11 cellular contexts compared by ENCODE assay signal in the genomic region with DNA sequence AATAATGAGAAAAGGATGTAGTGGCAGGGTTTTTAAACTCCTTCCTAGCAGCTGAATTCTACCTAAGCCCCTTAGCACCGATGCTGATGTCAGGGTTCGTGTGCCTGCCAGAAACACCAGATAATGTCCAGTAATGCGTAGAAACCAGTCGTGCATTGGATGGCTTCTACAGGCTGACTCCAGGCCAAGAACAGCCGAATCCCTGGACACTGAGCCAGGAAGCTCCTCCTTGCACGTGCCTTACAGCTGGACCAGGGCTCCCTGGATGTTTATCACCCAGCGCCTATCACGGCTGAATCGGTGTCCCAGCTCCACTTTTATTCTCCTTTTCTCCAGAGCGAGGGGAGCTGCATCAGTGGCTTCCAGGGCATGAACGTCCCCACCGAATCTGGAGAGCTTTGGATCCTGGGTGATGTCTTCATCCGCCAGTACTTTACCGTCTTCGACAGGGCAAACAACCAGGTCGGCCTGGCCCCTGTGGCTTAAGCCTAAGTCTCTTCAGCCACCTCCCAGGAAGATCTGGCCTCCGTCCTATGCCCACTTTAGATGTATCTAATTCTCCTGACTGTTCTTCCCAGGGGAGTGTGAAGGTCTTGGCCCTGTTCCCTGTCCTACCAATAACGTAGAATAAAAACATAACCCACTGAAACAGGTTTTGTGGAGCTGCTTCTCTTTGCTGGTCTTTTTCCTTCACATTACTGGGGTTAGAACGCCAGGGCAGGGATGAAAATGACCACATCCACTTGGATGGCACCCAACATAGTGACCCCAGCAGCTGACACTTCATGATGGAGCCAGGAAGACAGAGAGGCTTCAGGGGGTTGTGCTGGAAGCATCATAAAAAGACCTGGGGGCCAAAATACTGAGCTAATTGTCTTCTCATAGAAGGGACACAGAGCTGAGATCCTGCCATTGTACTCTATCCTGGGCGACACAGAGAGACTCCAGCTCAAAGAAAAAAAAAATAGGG. TPM values are rescaled to one million over a fixed set of nuclear protein-coding genes. Genes with fewer than 3 reads are reported as not detected.
DNase-seq lines count a peak whose midpoint lies in the region; ATAC-seq and TF ChIP-seq lines count a peak whose summit lies in the region.
"Not testable (repeated sequence)": the region's sequence is repeated elsewhere in the genome, so short reads cannot be mapped to it uniquely, and the experiment has no call there.
"Had no signal": no experiment of that assay in that cellular context is flagged by ENCODE, and none has a peak within 500 bp of the region (broad histone marks: within the 10 kb centered on the region; RNA-seq: fewer than 3 reads in every experiment).

No MANE protein-coding gene starts in this region.

- not testable (repeated sequence) for TF ChIP-seq CTCF in fibroblast of mammary gland (conservative IDR thresholded peaks at IDR 0.05; ENCODE audit: control insufficient read depth, insufficient read depth, low read depth, low read length); uterus (IDR thresholded peaks at IDR 0.05)

- not testable (repeated sequence) for H3K9me3 ChIP-seq in BLaER1, uterus

- not testable (repeated sequence) for TF ChIP-seq POLR2A in uterus (IDR thresholded peaks at IDR 0.05)

- peak overlapping the region; percentile 22; the same call in 1 of the 2 replicates for H3K4me2 ChIP-seq in BLaER1

- DNase-seq in NCI-H82 (lab: John Stamatoyannopoulos, UW) (peak; percentile 20), fibroblast of mammary gland (ENCODE audit: low read depth) (peak; percentile 64), glomerular visceral epithelial cell (ENCODE audit: extremely low spot score) (peak; percentile 22), kidney tubule cell (ENCODE audit: low spot score) (peak; percentile 46), sciatic nerve (ENCODE audit: low spot score) (peak; percentile 75), uterus (peak; percentile 49 to 55)

- peaks cover 31% of the 10 kb centered on the region for H3K36me3 ChIP-seq in BLaER1
- H3K36me3 ChIP-seq in uterus, result not testable (repeated sequence)

- H3K4me3 ChIP-seq in BLaER1; fibroblast of mammary gland (ENCODE audit: control insufficient read depth, low read depth, low read length); uterus: not testable (repeated sequence)

- H3K4me1 ChIP-seq in BLaER1, result peaks cover 44% of the 10 kb centered on the region
- H3K4me1 ChIP-seq in uterus, result not testable (repeated sequence)

- H3K27ac ChIP-seq in BLaER1, uterus: not testable (repeated sequence)

- H3K9ac ChIP-seq in BLaER1, result not testable (repeated sequence)

- intact Hi-C loops in sciatic nerve (cut with DNase I); uterus (cut with DNase I; ENCODE audit: low total_unique reads): not testable (repeated sequence)

- ATAC-seq in SK-N-SH treated with all-trans-retinoic acid at 6 μM for 48 hours (peak; percentile 34; the same call in 1 of the 3 replicates), sciatic nerve (peak; percentile 91)

- H4K20me1 ChIP-seq in BLaER1, result peaks cover 24% of the 10 kb centered on the region; the same call in 1 of the 2 replicates

- H3K27me3 ChIP-seq in BLaER1, uterus: not testable (repeated sequence)

TF ChIP-seq in SK-N-SH treated with all-trans-retinoic acid at 6 μM for 48 hours, 23 proteins besides CTCF, POLR2A, EP300 and RAD21:
- peak; percentile 71; the same call in 1 of the 2 replicates for TF ChIP-seq TCF4 (CRISPR knock-in tag; IDR thresholded peaks at IDR 0.05; ENCODE audit: borderline replicate concordance)

RNA-seq across cellular contexts. Expression of gene PGA5, which starts 10.1 kb away (rescaled TPM):
- not detected for total RNA-seq in sciatic nerve
- not detected for total RNA-seq in uterus
- total RNA-seq: Calu3; CD8-positive, alpha-beta memory T cell; PC-9 had no signal

RNA-seq across cellular contexts. Expression of gene PGA4, which starts 28.9 kb away (rescaled TPM):
- not detected for total RNA-seq in sciatic nerve
- total RNA-seq in uterus, result 1 to 10 TPM; 1.0 to 8.7 (median 4.9) TPM
- total RNA-seq: Calu3; CD8-positive, alpha-beta memory T cell; PC-9 had no signal

RNA-seq across cellular contexts. Expression of gene VWCE, which starts 44.0 kb away (rescaled TPM):
- total RNA-seq in sciatic nerve (3.6 TPM), uterus (1 to 10 TPM in 2 of 4 donors, under 1 TPM in 2; 0.51 to 6.5 (median 1.2) TPM)

RNA-seq across cellular contexts. Expression of gene PGA3, which starts 47.8 kb away (rescaled TPM):
- total RNA-seq in sciatic nerve, result not detected
- 1 to 10 TPM in 2 of 4 donors, under 1 TPM in 1, not detected in 1; 0.35 to 6.5 (median 4.4) TPM for total RNA-seq in uterus
- total RNA-seq: Calu3; CD8-positive, alpha-beta memory T cell; PC-9 had no signal

Comparison
In these comparisons a context has a peak if more than half of its experiments do, and no peak if none do; other contexts are left out.
1. DNase-seq: peak in every context shown above with its lines; median percentile 75 in sciatic nerve; 64 in fibroblast of mammary gland; 52 in uterus; 46 in kidney tubule cell; 22 in glomerular visceral epithelial cell; 20 in NCI-H82.